In genomic region chr17:78878261-78878660, GRCh38 we compare ENCODE assay signal across 22 cellular contexts. TPM values are rescaled to one million over a fixed set of nuclear protein-coding genes. Genes with fewer than 3 reads are reported as not detected.
DNase-seq lines count a peak whose midpoint lies in the region; ATAC-seq and TF ChIP-seq lines count a peak whose summit lies in the region.
"Had no signal": no experiment of that assay in that cellular context is flagged by ENCODE, and none has a peak within 500 bp of the region (broad histone marks: within the 10 kb centered on the region; RNA-seq: fewer than 3 reads in every experiment).

No MANE protein-coding gene starts in this region.

- peaks cover under 1 to 11% of the 10 kb centered on the region in 2 donors for H3K36me3 ChIP-seq in ascending aorta
- H3K36me3 ChIP-seq in tibial nerve: no peaks in the 10 kb centered on the region
- H3K36me3 ChIP-seq: thoracic aorta had no signal

- no peak overlapping the region for H3K4me3 Mint-ChIP-seq in activated CD8-positive, alpha-beta T cell treated with anti-CD3 and anti-CD28 coated beads, Interleukin-2, amount 10 ng/mL, durations not matched to agents 7 days and 5 days
- H3K4me3 Mint-ChIP-seq in activated CD8-positive, alpha-beta T cell treated with anti-CD3 and anti-CD28 coated beads for 36 hours: no peak overlapping the region
- peak overlapping the region in 5 of 8 donors; percentile 32 to 85 (median 53) for H3K4me3 Mint-ChIP-seq in naive B cell

- no peak for TF ChIP-seq CTCF in activated CD8-positive, alpha-beta T cell treated with anti-CD3 and anti-CD28 coated beads for 36 hours (IDR thresholded peaks at IDR 0.05)
- TF ChIP-seq CTCF in ascending aorta (IDR thresholded peaks at IDR 0.05) (no peak), tibial nerve (IDR thresholded peaks at IDR 0.05) (no peak)

- H3K9me3 Mint-ChIP-seq in activated CD8-positive, alpha-beta T cell treated with anti-CD3 and anti-CD28 coated beads, Interleukin-2, amount 10 ng/mL, durations not matched to agents 7 days and 5 days (ENCODE audit: insufficient read depth): no peaks in the 10 kb centered on the region
- H3K9me3 Mint-ChIP-seq in activated CD8-positive, alpha-beta T cell treated with anti-CD3 and anti-CD28 coated beads for 36 hours: no peaks in the 10 kb centered on the region
- no peaks in the 10 kb centered on the region for H3K9me3 Mint-ChIP-seq in naive B cell
- H3K9me3 Mint-ChIP-seq: activated CD4-positive, alpha-beta memory T cell treated with anti-CD3 and anti-CD28 coated beads for 36 hours; activated T-cell treated with anti-CD3 and anti-CD28 coated beads, Interleukin-2, amount 50 U/mL, for 72 hours; CD4-positive, CD25-positive, alpha-beta regulatory T cell had no signal

- POLR2A ChIA-PET in activated CD8-positive, alpha-beta T cell treated with anti-CD3 and anti-CD28 coated beads, Interleukin-2, amount 10 ng/mL, durations not matched to agents 7 days and 5 days (lab: Charles Lee): no interaction called here
- POLR2A ChIA-PET in activated CD8-positive, alpha-beta T cell treated with anti-CD3 and anti-CD28 coated beads for 36 hours (lab: Charles Lee): no interaction called here

- H3K4me1 Mint-ChIP-seq in activated CD8-positive, alpha-beta T cell treated with anti-CD3 and anti-CD28 coated beads, Interleukin-2, amount 10 ng/mL, durations not matched to agents 7 days and 5 days (ENCODE audit: low read depth): peaks cover 30% of the 10 kb centered on the region
- peaks cover 19% of the 10 kb centered on the region for H3K4me1 Mint-ChIP-seq in activated CD8-positive, alpha-beta T cell treated with anti-CD3 and anti-CD28 coated beads for 36 hours (ENCODE audit: low read depth)
- peaks cover 30 to 49% (median 35%) of the 10 kb centered on the region in 3 donors for H3K4me1 Mint-ChIP-seq in naive B cell

- peaks cover 21 to 57% of the 10 kb centered on the region in 2 donors for H3K4me1 ChIP-seq in ascending aorta
- H3K4me1 ChIP-seq in tibial nerve: peaks cover 0 to 100% (median 84%) of the 10 kb centered on the region in 4 donors

- H3K36me3 Mint-ChIP-seq in activated CD8-positive, alpha-beta T cell treated with anti-CD3 and anti-CD28 coated beads, Interleukin-2, amount 10 ng/mL, durations not matched to agents 7 days and 5 days (ENCODE audit: low read depth): no peaks in the 10 kb centered on the region
- no peaks in the 10 kb centered on the region for H3K36me3 Mint-ChIP-seq in activated CD8-positive, alpha-beta T cell treated with anti-CD3 and anti-CD28 coated beads for 36 hours (ENCODE audit: low read depth)
- H3K36me3 Mint-ChIP-seq in naive B cell: no peaks in the 10 kb centered on the region
- H3K36me3 Mint-ChIP-seq: activated CD4-positive, alpha-beta memory T cell treated with anti-CD3 and anti-CD28 coated beads for 36 hours; CD4-positive, CD25-positive, alpha-beta regulatory T cell had no signal

- CTCF ChIA-PET in activated CD8-positive, alpha-beta T cell treated with anti-CD3 and anti-CD28 coated beads, Interleukin-2, amount 10 ng/mL, durations not matched to agents 7 days and 5 days (lab: Charles Lee): interaction anchor here (1.0 to 5.0 kb wide), 2 partner anchors 9 to 12 kb away, joined by 3 to 34 read pairs; no protein-coding TSS in a partner anchor
- CTCF ChIA-PET in activated CD8-positive, alpha-beta T cell treated with anti-CD3 and anti-CD28 coated beads for 36 hours (lab: Charles Lee): interaction anchor here (0.9 to 5.3 kb wide), 2 partner anchors 12 to 92 kb away, joined by 3 to 39 read pairs; no protein-coding TSS in a partner anchor

- no peak for ATAC-seq in activated CD8-positive, alpha-beta T cell treated with anti-CD3 and anti-CD28 coated beads, Interleukin-2, amount 10 ng/mL, durations not matched to agents 7 days and 5 days
- no peak for ATAC-seq in activated CD8-positive, alpha-beta T cell treated with anti-CD3 and anti-CD28 coated beads for 36 hours
- no peak for ATAC-seq in naive B cell (ENCODE audit: low read depth in 2 of 2)
- ATAC-seq: A549; activated T-cell treated with anti-CD3 and anti-CD28 coated beads, Interleukin-2, amount 50 U/mL, for 72 hours; esophagus mucosa; lower lobe of right lung; SK-N-SH treated with all-trans-retinoic acid at 6 μM for 48 hours had no signal

- no peak for TF ChIP-seq EP300 in tibial nerve (IDR thresholded peaks at IDR 0.05)

- no peaks in the 10 kb centered on the region for H3K9me3 ChIP-seq in ascending aorta
- H3K9me3 ChIP-seq in tibial nerve: no peaks in the 10 kb centered on the region
- H3K9me3 ChIP-seq: A549, lower lobe of right lung, spleen, thoracic aorta had no signal

- H3K27me3 ChIP-seq in ascending aorta (no peaks in the 10 kb centered on the region), tibial nerve (no peaks in the 10 kb centered on the region)

- DNase-seq in activated CD8-positive, alpha-beta T cell treated with anti-CD3 and anti-CD28 coated beads, Interleukin-2, amount 10 ng/mL, durations not matched to agents 7 days and 5 days: no peak
- no peak for DNase-seq in activated CD8-positive, alpha-beta T cell treated with anti-CD3 and anti-CD28 coated beads for 36 hours
- DNase-seq in ascending aorta (ENCODE audit: low spot score in 2 of 2) (no peak), naive B cell (no peak), tibial nerve (ENCODE audit: low spot score in 2 of 2) (no peak), T1000 (lab: John Stamatoyannopoulos, UW) (no peak), GOT3 (lab: John Stamatoyannopoulos, UW) (no peak), hypothalamus (lab: John Stamatoyannopoulos, UW) (no peak)
- DNase-seq: activated CD4-positive, alpha-beta memory T cell treated with anti-CD3 and anti-CD28 coated beads for 36 hours; activated T-cell treated with anti-CD3 and anti-CD28 coated beads, Interleukin-2, amount 50 U/mL, for 72 hours; CD4-positive, CD25-positive, alpha-beta regulatory T cell; effector CD4-positive, alpha-beta T cell; lower lobe of right lung; NCI-H1436; NCI-H345; spleen; stimulated activated CD8-positive, alpha-beta memory T cell treated with anti-CD3 and anti-CD28 coated beads, Interleukin-4, amount 100 ng/mL, for 48 hours had no signal

- peak overlapping the region; percentile 5 for H3K27ac Mint-ChIP-seq in activated CD8-positive, alpha-beta T cell treated with anti-CD3 and anti-CD28 coated beads, Interleukin-2, amount 10 ng/mL, durations not matched to agents 7 days and 5 days
- H3K27ac Mint-ChIP-seq in activated CD8-positive, alpha-beta T cell treated with anti-CD3 and anti-CD28 coated beads for 36 hours: no peak overlapping the region
- H3K27ac Mint-ChIP-seq in naive B cell: peak overlapping the region in 2 of 6 donors; percentile 72 to 74
- H3K27ac Mint-ChIP-seq: activated T-cell treated with anti-CD3 and anti-CD28 coated beads, Interleukin-2, amount 50 U/mL, for 72 hours had no signal

- no peak overlapping the region for H3K4me3 ChIP-seq in ascending aorta
- H3K4me3 ChIP-seq in tibial nerve: no peak overlapping the region
- H3K4me3 ChIP-seq: A549, lower lobe of right lung, thoracic aorta had no signal

- intact Hi-C loops in activated CD8-positive, alpha-beta T cell treated with anti-CD3 and anti-CD28 coated beads for 36 hours (cut with micrococcal nuclease): no loop called here
- intact Hi-C loops in ascending aorta (cut with DNase I): no loop called here

- H3K27me3 Mint-ChIP-seq in activated CD8-positive, alpha-beta T cell treated with anti-CD3 and anti-CD28 coated beads, Interleukin-2, amount 10 ng/mL, durations not matched to agents 7 days and 5 days (ENCODE audit: low read depth): peaks cover 4% of the 10 kb centered on the region
- H3K27me3 Mint-ChIP-seq in activated CD8-positive, alpha-beta T cell treated with anti-CD3 and anti-CD28 coated beads for 36 hours: peaks cover 2% of the 10 kb centered on the region
- H3K27me3 Mint-ChIP-seq in naive B cell: peaks cover 0 to 9% (median 0%) of the 10 kb centered on the region in 3 donors

- no peak for TF ChIP-seq POLR2A in tibial nerve (IDR thresholded peaks at IDR 0.05)

- H3K27ac ChIP-seq in ascending aorta: peak overlapping the region; percentile 82 to 97
- peak overlapping the region; percentile 88 to 99 (median 98) for H3K27ac ChIP-seq in tibial nerve

- 79 to 81% methylated on average over 12 to 15 of the region's 15 CpGs for WGBS in tibial nerve, 2 donors

RNA-seq across cellular contexts. Expression of gene CEP295NL, which starts 24.7 kb away (rescaled TPM):
- total RNA-seq in activated CD8-positive, alpha-beta T cell treated with anti-CD3 and anti-CD28 coated beads, Interleukin-2, amount 10 ng/mL, durations not matched to agents 7 days and 5 days: under 1 TPM in 1 of 2 experiments, not detected in 1; 0.26 TPM
- under 1 TPM in 1 of 2 experiments, not detected in 1; 0.18 TPM for total RNA-seq in activated CD8-positive, alpha-beta T cell treated with anti-CD3 and anti-CD28 coated beads for 36 hours
- 10.7 TPM for total RNA-seq in ascending aorta
- polyA plus RNA-seq in naive B cell (ENCODE audit: low read depth in 6 of 6): 1 to 10 TPM in 5 of 6 donors, not detected in 1; 1.3 to 2.9 (median 1.6) TPM
- total RNA-seq in tibial nerve: 10 to 100 TPM in 2 of 4 donors, 1 to 10 TPM in 2; 6.5 to 35.1 (median 9.9) TPM
- total RNA-seq: activated CD4-positive, alpha-beta memory T cell treated with anti-CD3 and anti-CD28 coated beads for 36 hours; RPMI7951 had no signal

RNA-seq across cellular contexts. Expression of gene USP36, which starts 37.6 kb away (rescaled TPM):
- 10 to 100 TPM; 67.5 TPM for total RNA-seq in activated CD8-positive, alpha-beta T cell treated with anti-CD3 and anti-CD28 coated beads, Interleukin-2, amount 10 ng/mL, durations not matched to agents 7 days and 5 days
- total RNA-seq in activated CD8-positive, alpha-beta T cell treated with anti-CD3 and anti-CD28 coated beads for 36 hours: 10 to 100 TPM; 86.3 to 93.2 TPM
- total RNA-seq in ascending aorta (111 TPM), tibial nerve (10 to 100 TPM; 50.9 to 64.9 (median 59.9) TPM)
- 10 to 100 TPM; 14.9 to 37.9 (median 24.5) TPM for polyA plus RNA-seq in naive B cell (ENCODE audit: low read depth in 6 of 6)

RNA-seq across cellular contexts. Expression of gene TIMP2, which starts 46.9 kb away (rescaled TPM):
- 1 to 10 TPM; 3.6 to 3.8 TPM for total RNA-seq in activated CD8-positive, alpha-beta T cell treated with anti-CD3 and anti-CD28 coated beads, Interleukin-2, amount 10 ng/mL, durations not matched to agents 7 days and 5 days
- 1 to 10 TPM; 2.4 to 2.5 TPM for total RNA-seq in activated CD8-positive, alpha-beta T cell treated with anti-CD3 and anti-CD28 coated beads for 36 hours
- total RNA-seq in ascending aorta (278 TPM), tibial nerve (100 to 1,000 TPM; 187 to 456 (median 339) TPM)
- 1 to 10 TPM in 1 of 6 donors, under 1 TPM in 5; 0.40 to 1.1 (median 0.65) TPM for polyA plus RNA-seq in naive B cell (ENCODE audit: low read depth in 6 of 6)

Comparison
In these comparisons a context has a peak if more than half of its experiments do, and no peak if none do; other contexts are left out.
1. H3K4me3 Mint-ChIP-seq: peak in naive B cell (5 of 8); none in activated CD8-positive, alpha-beta T cell treated with anti-CD3 and anti-CD28 coated beads, Interleukin-2, amount 10 ng/mL, durations not matched to agents 7 days and 5 days (single experiment) and activated CD8-positive, alpha-beta T cell treated with anti-CD3 and anti-CD28 coated beads for 36 hours (single experiment).
2. RNA of gene TIMP2, which starts 46.9 kb away (total RNA-seq): 187 to 456 TPM in tibial nerve and 278 TPM in ascending aorta (single experiment); 3.6 to 3.8 TPM in activated CD8-positive, alpha-beta T cell treated with anti-CD3 and anti-CD28 coated beads, Interleukin-2, amount 10 ng/mL, durations not matched to agents 7 days and 5 days and 2.4 to 2.5 TPM in activated CD8-positive, alpha-beta T cell treated with anti-CD3 and anti-CD28 coated beads for 36 hours; every median in the first group is over 10 times any median in the second.